Comparison of ENCODE assay signal across 11 cellular contexts in the genomic region with DNA sequence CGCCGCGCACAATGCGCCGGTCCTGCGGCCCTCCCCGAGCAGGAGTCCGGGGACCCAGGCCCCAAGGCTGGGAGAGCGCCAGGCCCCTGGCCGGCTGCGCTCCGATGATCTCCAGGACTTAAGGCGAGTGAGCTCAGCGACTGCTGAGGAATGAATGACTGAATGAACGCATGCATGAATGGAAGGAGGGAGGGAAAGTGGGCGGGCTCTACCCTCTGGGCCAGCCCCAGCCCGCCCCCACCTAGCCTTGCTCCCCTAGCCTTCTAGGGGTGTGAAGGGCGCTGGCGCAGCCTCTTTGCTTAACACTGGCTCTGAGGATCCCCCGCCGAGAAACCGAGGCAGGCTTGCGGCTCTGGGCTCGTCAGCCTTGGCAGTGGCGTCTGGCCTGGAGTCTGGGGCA. TPM values are rescaled to one million over a fixed set of nuclear protein-coding genes. Genes with fewer than 3 reads are reported as not detected.
DNase-seq lines count a peak whose midpoint lies in the region; ATAC-seq, FAIRE-seq and TF ChIP-seq lines count a peak whose summit lies in the region.
"Not testable (repeated sequence)": the region's sequence is repeated elsewhere in the genome, so short reads cannot be mapped to it uniquely, and the experiment has no call there.
"Had no signal": no experiment of that assay in that cellular context is flagged by ENCODE, and none has a peak within 500 bp of the region (broad histone marks: within the 10 kb centered on the region; RNA-seq: fewer than 3 reads in every experiment).

No MANE protein-coding gene starts in this region.

- DNase-seq in GM18507 (ENCODE audit: extremely low spot score, insufficient read length, low read depth); HCT116 (ENCODE audit: low read depth, low spot score); GM12878 (ENCODE audit: low read depth, low spot score); left colon: not testable (repeated sequence)

- not testable (repeated sequence) for TF ChIP-seq RAD21 in HCT116 (IDR thresholded peaks at IDR 0.05; ENCODE audit: low read depth); GM12878 (IDR thresholded peaks at IDR 0.05; ENCODE audit: insufficient read depth, low read depth, low read length)

- POLR2A ChIA-PET in HCT116 (lab: Charles Lee); GM12878 (lab: Charles Lee): not testable (repeated sequence)

- not testable (repeated sequence) for H2AFZ ChIP-seq in HCT116 (ENCODE audit: low read depth, low read length, poor library complexity, severe bottlenecking); GM12878 (ENCODE audit: control insufficient read depth, low read depth, low read length)

- not testable (repeated sequence) for H3K4me3 ChIP-seq in HCT116 (replicated peaks in 1 of 2; ENCODE audit: low read depth in 1 of 2, low read length in 2 of 2); GM12878

- BruUV-seq in HCT116 (replicated peaks; lab: Mats Ljungman, UMichigan); GM12878 (replicated peaks; lab: Mats Ljungman, UMichigan): not testable (repeated sequence)

- ATAC-seq in GM19452 (IDR thresholded peaks at IDR 0.05; ENCODE audit: unreplicated experiment), result peak; percentile 44
- ATAC-seq in HCT116, result peak; percentile 59
- peak; percentile 15 for ATAC-seq in HG03039 (IDR thresholded peaks at IDR 0.05; ENCODE audit: unreplicated experiment)
- ATAC-seq in SK-N-SH treated with all-trans-retinoic acid at 6 μM for 48 hours, result peak; percentile 42
- ATAC-seq in GM12878, result peak; percentile 70
- peak; percentile 40 for ATAC-seq in left colon
- peak; percentile 73 for ATAC-seq in stimulated activated memory B cell treated with anti-CD40 and anti-IgM and Interleukin-4, amounts not matched to agents 10 μg/mL and 1 μg/mL and 100 μg/mL, for 72 hours

- H3K79me2 ChIP-seq in HCT116 (ENCODE audit: insufficient read depth, low read length); GM12878 (ENCODE audit: control insufficient read depth, insufficient read depth, low read length): not testable (repeated sequence)

- H3K27me3 ChIP-seq in HCT116 (ENCODE audit: insufficient read depth, low read length); GM12878 (replicated peaks in 1 of 2; ENCODE audit: control insufficient read depth in 2 of 2, insufficient read depth in 2 of 2, low read length in 1 of 2): not testable (repeated sequence)

- H3K9me2 ChIP-seq in HCT116 (ENCODE audit: insufficient read depth), result not testable (repeated sequence)

- H3K4me1 Mint-ChIP-seq in stimulated activated memory B cell treated with anti-CD40 and anti-IgM and Interleukin-4, amounts not matched to agents 10 μg/mL and 1 μg/mL and 100 μg/mL, for 72 hours, result not testable (repeated sequence)

- TF ChIP-seq CTCF in HCT116 (IDR thresholded peaks at IDR 0.05 in 2 of 3, conservative IDR thresholded peaks at IDR 0.05 in 1 of 3; ENCODE audit: borderline replicate concordance in 1 of 3, insufficient read depth in 1 of 3, low read depth in 2 of 3, low read length in 2 of 3); GM12878 (IDR thresholded peaks at IDR 0.05 in 2 of 3, conservative IDR thresholded peaks at IDR 0.05 in 1 of 3; ENCODE audit: control insufficient read depth in 2 of 3, extremely low read depth in 1 of 3, insufficient read depth in 1 of 3, low read depth in 3 of 3, low read length in 3 of 3): not testable (repeated sequence)

- H3K9ac ChIP-seq in HCT116 (ENCODE audit: low read length); GM12878 (ENCODE audit: control insufficient read depth, insufficient read depth, low read length): not testable (repeated sequence)

- not testable (repeated sequence) for H3K9me3 Mint-ChIP-seq in stimulated activated memory B cell treated with anti-CD40 and anti-IgM and Interleukin-4, amounts not matched to agents 10 μg/mL and 1 μg/mL and 100 μg/mL, for 72 hours

- in situ Hi-C loops in GM12878 (cut with MboI), result not testable (repeated sequence)

- RAD21 ChIA-PET in HCT116 (lab: Charles Lee; ENCODE audit: low non-redundant PET in 1 of 2, low total read pairs in 2 of 2, uncharacterized antibody in 2 of 2, unreplicated experiment in 2 of 2); GM12878 (lab: Charles Lee; ENCODE audit: unreplicated experiment): not testable (repeated sequence)

- H3K27ac Mint-ChIP-seq in stimulated activated memory B cell treated with anti-CD40 and anti-IgM and Interleukin-4, amounts not matched to agents 10 μg/mL and 1 μg/mL and 100 μg/mL, for 72 hours, result not testable (repeated sequence)

- FAIRE-seq in GM18507 (lab: Jason Lieb, UNC), result peak; percentile 90
- FAIRE-seq in GM12878 (lab: Jason Lieb, UNC), result peak; percentile 95

- not testable (repeated sequence) for TF ChIP-seq POLR2A in HCT116 (IDR thresholded peaks at IDR 0.05; ENCODE audit: borderline replicate concordance, extremely low read depth, insufficient read depth, insufficient read length); GM12878 (IDR thresholded peaks at IDR 0.05; ENCODE audit: low read depth, low read length)

- not testable (repeated sequence) for H3K36me3 ChIP-seq in HCT116 (ENCODE audit: control insufficient read depth in 1 of 2, insufficient read depth in 2 of 2, low read length in 2 of 2); GM12878 (ENCODE audit: control insufficient read depth in 2 of 2, insufficient read depth in 2 of 2, low read length in 1 of 2)

- SMC1A ChIA-PET in GM12878 (lab: Charles Lee; ENCODE audit: uncharacterized antibody, unreplicated experiment), result not testable (repeated sequence)

- not testable (repeated sequence) for H3K9me3 ChIP-seq in HCT116 (ENCODE audit: control insufficient read depth in 1 of 2, insufficient read depth in 1 of 2, low read depth in 1 of 2, low read length in 2 of 2); GM12878 (replicated peaks; ENCODE audit: control insufficient read depth, insufficient read depth, low read length)

- intact Hi-C loops in HCT116 (cut with micrococcal nuclease); GM12878 (cut with micrococcal nuclease; ENCODE audit: unreplicated experiment); left colon (cut with DNase I, micrococcal nuclease): not testable (repeated sequence)

- H3K27me3 Mint-ChIP-seq in stimulated activated memory B cell treated with anti-CD40 and anti-IgM and Interleukin-4, amounts not matched to agents 10 μg/mL and 1 μg/mL and 100 μg/mL, for 72 hours, result not testable (repeated sequence)

- TF ChIP-seq EP300 in GM12878 (IDR thresholded peaks at IDR 0.05; ENCODE audit: borderline replicate concordance in 1 of 2, control insufficient read depth in 1 of 2, low read depth in 2 of 2, low read length in 2 of 2), result not testable (repeated sequence)

- not testable (repeated sequence) for H3K4me2 ChIP-seq in HCT116 (ENCODE audit: low read length); GM12878 (ENCODE audit: control insufficient read depth, insufficient read depth)

- H3K4me1 ChIP-seq in HCT116 (ENCODE audit: control insufficient read depth in 1 of 2, insufficient read depth in 2 of 2, low read length in 2 of 2); GM12878 (ENCODE audit: control insufficient read depth, insufficient read depth, low read length): not testable (repeated sequence)

- no CpG with 5 or more reads among the region's 25 CpGs for WGBS in GM12878 (ENCODE audit: insufficient coverage, insufficient replicate concordance, low lambda C conversion rate, missing lambda C conversion rate)

- H3K36me3 Mint-ChIP-seq in stimulated activated memory B cell treated with anti-CD40 and anti-IgM and Interleukin-4, amounts not matched to agents 10 μg/mL and 1 μg/mL and 100 μg/mL, for 72 hours, result not testable (repeated sequence)

- not testable (repeated sequence) for H3K4me3 Mint-ChIP-seq in stimulated activated memory B cell treated with anti-CD40 and anti-IgM and Interleukin-4, amounts not matched to agents 10 μg/mL and 1 μg/mL and 100 μg/mL, for 72 hours

- not testable (repeated sequence) for H3K27ac ChIP-seq in HCT116 (ENCODE audit: low read depth, low read length); GM12878 (ENCODE audit: control insufficient read depth, insufficient read depth)

- CTCF ChIA-PET in HCT116 (lab: Charles Lee); GM12878 (lab: Yijun Ruan, JAX): not testable (repeated sequence)

- H4K20me1 ChIP-seq in HCT116 (ENCODE audit: insufficient read depth); GM12878 (ENCODE audit: control insufficient read depth, insufficient read depth): not testable (repeated sequence)

RNA-seq across cellular contexts. Expression of gene ICOSLG, which starts 0.6 kb away (rescaled TPM):
- total RNA-seq in HCT116 (2021; ENCODE audit: unreplicated experiment) (4.7 TPM), GM12878 (2014; rRNA removed) (5.6 and 6.3 TPM in 2 replicates), GM12878 (2014; rRNA removed; fragmentation: Illumina TruSeq; extraction: Trizol) (3.5 and 3.8 TPM in 2 replicates), GM12878 (2021) (15.1 and 16.4 TPM in 2 replicates), left colon (1 to 10 TPM; 3.2 to 5.0 TPM)
- 2.9 and 3.0 TPM in 2 replicates for polyA plus RNA-seq in HCT116 (2012)
- 61.3 and 69.5 TPM in 2 replicates for total RNA-seq in GM12878 (2013; cell fraction: nucleolus; rRNA removed)
- polyA plus RNA-seq in GM12878 (2011; ENCODE audit: low read depth), result 8.4 TPM
- polyA plus RNA-seq in GM12878 (2011; rRNA removed) (6.6 and 16.3 TPM in 2 replicates), GM12878 (2014; fragmentation: Illumina TruSeq; extraction: Trizol) (5.1 and 13.9 TPM in 2 replicates), GM12878 (2014; fragmentation: Nextera tagmentation; extraction: Ambion mirVana) (1 to 10 TPM in 1 of 2 experiments, under 1 TPM in 1; 0.84 to 1.5 TPM), GM12878 (2014; rRNA removed) (11.5 and 11.7 TPM in 2 replicates), GM12878 (2016; fragmentation: Nextera tagmentation; extraction: Ambion mirVana) (1 to 10 TPM; 5.3 to 6.2 TPM)
- polyA plus RNA-seq in GM12878 (2011; cell fraction: cytosol; rRNA removed), result 11.5 and 12.4 TPM in 2 replicates
- 38.7 and 45.9 TPM in 2 replicates for polyA plus RNA-seq in GM12878 (2011; cell fraction: nucleus; rRNA removed)
- polyA plus RNA-seq in GM12878 (2012), result 14.8 and 16.7 TPM in 2 replicates
- 10.8 and 11.6 TPM in 2 replicates for polyA minus RNA-seq in GM12878 (2011; rRNA and poly(A)+ RNA removed)
- polyA minus RNA-seq in GM12878 (2011; cell fraction: cytosol; rRNA and poly(A)+ RNA removed), result 4.9 and 9.8 TPM in 2 replicates
- 7.0 and 12.5 TPM in 2 replicates for polyA minus RNA-seq in GM12878 (2011; cell fraction: nucleus; rRNA and poly(A)+ RNA removed)

RNA-seq across cellular contexts. Expression of gene DNMT3L, which starts 20.4 kb away (rescaled TPM):
- not detected for total RNA-seq in HCT116 (2021; ENCODE audit: unreplicated experiment)
- polyA plus RNA-seq in HCT116 (2012), result not detected in 2 replicates
- not detected in 2 replicates for total RNA-seq in GM12878 (2013; cell fraction: nucleolus; rRNA removed)
- total RNA-seq in GM12878 (2014; rRNA removed), result not detected in 2 replicates
- not detected in 2 replicates for total RNA-seq in GM12878 (2014; rRNA removed; fragmentation: Illumina TruSeq; extraction: Trizol)
- total RNA-seq in GM12878 (2021), result not detected in 2 replicates
- not detected for polyA plus RNA-seq in GM12878 (2011; ENCODE audit: low read depth)
- not detected in 2 replicates for polyA plus RNA-seq in GM12878 (2011; rRNA removed)
- not detected in 2 replicates for polyA plus RNA-seq in GM12878 (2011; cell fraction: cytosol; rRNA removed)
- not detected in 2 replicates for polyA plus RNA-seq in GM12878 (2011; cell fraction: nucleus; rRNA removed)
- polyA plus RNA-seq in GM12878 (2012), result not detected in 2 replicates
- polyA plus RNA-seq in GM12878 (2014; fragmentation: Illumina TruSeq; extraction: Trizol), result not detected in 2 replicates
- not detected for polyA plus RNA-seq in GM12878 (2014; fragmentation: Nextera tagmentation; extraction: Ambion mirVana)
- polyA plus RNA-seq in GM12878 (2014; rRNA removed), result not detected in 2 replicates
- not detected for polyA plus RNA-seq in GM12878 (2016; fragmentation: Nextera tagmentation; extraction: Ambion mirVana)
- not detected in 2 replicates for polyA minus RNA-seq in GM12878 (2011; rRNA and poly(A)+ RNA removed)
- polyA minus RNA-seq in GM12878 (2011; cell fraction: cytosol; rRNA and poly(A)+ RNA removed), result not detected in 2 replicates
- polyA minus RNA-seq in GM12878 (2011; cell fraction: nucleus; rRNA and poly(A)+ RNA removed), result not detected in 2 replicates
- not detected for total RNA-seq in left colon
- total RNA-seq: endothelial cell of umbilical vein, MCF 10A, stomach had no signal
- polyA plus RNA-seq: endothelial cell of umbilical vein, stomach had no signal

RNA-seq across cellular contexts. Expression of gene AIRE, which starts 44.4 kb away (rescaled TPM):
- total RNA-seq in HCT116 (2021; ENCODE audit: unreplicated experiment), result not detected
- 0.01 TPM in 1 of 2 replicates, not detected in the other for polyA plus RNA-seq in HCT116 (2012)
- total RNA-seq in GM12878 (2013; cell fraction: nucleolus; rRNA removed), result 0.81 and 0.83 TPM in 2 replicates
- not detected in 2 replicates for total RNA-seq in GM12878 (2014; rRNA removed)
- total RNA-seq in GM12878 (2014; rRNA removed; fragmentation: Illumina TruSeq; extraction: Trizol), result not detected in 2 replicates
- 0.10 TPM in 1 of 2 replicates, not detected in the other for total RNA-seq in GM12878 (2021)
- not detected for polyA plus RNA-seq in GM12878 (2011; ENCODE audit: low read depth)
- 0.03 and 0.05 TPM in 2 replicates for polyA plus RNA-seq in GM12878 (2011; rRNA removed)
- 0.04 and 0.08 TPM in 2 replicates for polyA plus RNA-seq in GM12878 (2011; cell fraction: cytosol; rRNA removed)
- polyA plus RNA-seq in GM12878 (2011; cell fraction: nucleus; rRNA removed), result 0.61 and 1.2 TPM in 2 replicates
- 0.04 TPM in 1 of 2 replicates, not detected in the other for polyA plus RNA-seq in GM12878 (2012)
- not detected in 2 replicates for polyA plus RNA-seq in GM12878 (2014; fragmentation: Illumina TruSeq; extraction: Trizol)
- polyA plus RNA-seq in GM12878 (2014; fragmentation: Nextera tagmentation; extraction: Ambion mirVana), result not detected
- polyA plus RNA-seq in GM12878 (2014; rRNA removed), result not detected in 2 replicates
- not detected for polyA plus RNA-seq in GM12878 (2016; fragmentation: Nextera tagmentation; extraction: Ambion mirVana)
- 0.10 and 0.15 TPM in 2 replicates for polyA minus RNA-seq in GM12878 (2011; rRNA and poly(A)+ RNA removed)
- polyA minus RNA-seq in GM12878 (2011; cell fraction: cytosol; rRNA and poly(A)+ RNA removed), result not detected in 2 replicates
- 0.10 and 0.12 TPM in 2 replicates for polyA minus RNA-seq in GM12878 (2011; cell fraction: nucleus; rRNA and poly(A)+ RNA removed)
- total RNA-seq in left colon, result under 1 TPM; 0.18 to 0.20 TPM
- total RNA-seq: MCF 10A had no signal
- polyA plus RNA-seq: stomach had no signal

RNA-seq across cellular contexts. Expression of gene PFKL, which starts 58.6 kb away (rescaled TPM):
- total RNA-seq in HCT116 (2021; ENCODE audit: unreplicated experiment) (150 TPM), GM12878 (2014; rRNA removed) (127 and 146 TPM in 2 replicates), GM12878 (2014; rRNA removed; fragmentation: Illumina TruSeq; extraction: Trizol) (52.6 and 56.1 TPM in 2 replicates), GM12878 (2021) (192 and 194 TPM in 2 replicates), left colon (100 to 1,000 TPM; 239 to 245 TPM)
- 202 and 254 TPM in 2 replicates for polyA plus RNA-seq in HCT116 (2012)
- total RNA-seq in GM12878 (2013; cell fraction: nucleolus; rRNA removed), result 144 and 180 TPM in 2 replicates
- 60.4 TPM for polyA plus RNA-seq in GM12878 (2011; ENCODE audit: low read depth)
- polyA plus RNA-seq in GM12878 (2011; rRNA removed) (43.3 and 94.2 TPM in 2 replicates), GM12878 (2014; fragmentation: Illumina TruSeq; extraction: Trizol) (7.8 and 45.7 TPM in 2 replicates), GM12878 (2014; fragmentation: Nextera tagmentation; extraction: Ambion mirVana) (10 to 100 TPM in 1 of 2 experiments, 1 to 10 TPM in 1; 1.2 to 11.2 TPM), GM12878 (2014; rRNA removed) (130 and 154 TPM in 2 replicates), GM12878 (2016; fragmentation: Nextera tagmentation; extraction: Ambion mirVana) (100 to 1,000 TPM; 184 to 191 TPM)
- polyA plus RNA-seq in GM12878 (2011; cell fraction: cytosol; rRNA removed), result 130 and 162 TPM in 2 replicates
- polyA plus RNA-seq in GM12878 (2011; cell fraction: nucleus; rRNA removed), result 550 and 578 TPM in 2 replicates
- polyA plus RNA-seq in GM12878 (2012), result 148 and 190 TPM in 2 replicates
- 76.6 and 156 TPM in 2 replicates for polyA minus RNA-seq in GM12878 (2011; rRNA and poly(A)+ RNA removed)
- 59.1 and 73.4 TPM in 2 replicates for polyA minus RNA-seq in GM12878 (2011; cell fraction: cytosol; rRNA and poly(A)+ RNA removed)
- polyA minus RNA-seq in GM12878 (2011; cell fraction: nucleus; rRNA and poly(A)+ RNA removed), result 62.3 and 85.3 TPM in 2 replicates

Comparison
In these comparisons a context has a peak if more than half of its experiments do, and no peak if none do; other contexts are left out.
1. ATAC-seq: peak in every context shown above with its lines; median percentile 73 in stimulated activated memory B cell treated with anti-CD40 and anti-IgM and Interleukin-4, amounts not matched to agents 10 μg/mL and 1 μg/mL and 100 μg/mL, for 72 hours; 70 in GM12878; 59 in HCT116; 44 in GM19452; 42 in SK-N-SH treated with all-trans-retinoic acid at 6 μM for 48 hours; 40 in left colon; 15 in HG03039.